ENCODE assay signal across 37 cellular contexts in the genomic region with DNA sequence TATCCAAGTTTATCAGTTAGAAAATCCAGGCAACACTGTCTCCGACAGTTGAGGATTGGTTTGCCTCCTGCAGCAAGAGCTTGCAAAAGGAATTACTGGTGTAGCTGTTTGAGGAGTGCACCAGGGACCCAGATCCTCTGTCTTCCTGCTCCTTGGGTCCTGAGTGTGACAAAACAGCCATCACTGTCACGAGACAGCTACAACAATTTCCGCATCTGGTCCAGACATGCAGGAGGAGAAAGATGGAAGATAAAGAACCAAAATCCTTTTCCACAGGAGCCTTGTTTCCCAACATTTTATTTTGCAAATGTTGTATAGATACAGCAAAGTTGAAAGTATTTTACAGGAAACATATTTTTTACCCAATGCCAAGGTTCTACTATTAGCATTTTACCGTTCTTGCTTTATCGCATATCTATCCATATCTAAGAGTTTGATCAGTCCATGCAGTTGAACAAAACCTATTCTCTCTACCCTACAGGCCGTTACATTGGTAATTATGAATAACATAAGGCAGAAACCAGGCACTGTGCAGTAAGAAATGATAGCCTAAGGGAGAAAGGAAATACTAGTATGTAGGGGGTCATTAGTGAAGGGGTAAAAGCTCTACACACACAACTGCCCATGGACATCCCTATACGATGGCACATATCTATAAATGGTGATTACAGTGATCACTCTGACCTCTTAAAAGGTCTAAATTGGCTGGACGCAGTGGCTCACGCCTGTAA.
"Had no signal": no experiment of that assay in that cellular context is flagged by ENCODE, and none has a peak within 500 bp of the region (broad histone marks: within the 10 kb centered on the region; RNA-seq: fewer than 3 reads in every experiment).

No MANE protein-coding gene starts in this region.

- H3K4me1 ChIP-seq: ascending aorta had no signal

- H3K27ac ChIP-seq: ascending aorta, cardiac muscle cell, WERI-Rb-1 had no signal

- H3K27ac Mint-ChIP-seq: activated CD4-positive, alpha-beta memory T cell treated with anti-CD3 and anti-CD28 coated beads, Interleukin-2, amount 10 ng/mL, durations not matched to agents 7 days and 5 days; activated CD4-positive, alpha-beta T cell treated with anti-CD3 and anti-CD28 coated beads for 36 hours; activated CD4-positive, alpha-beta T cell treated with anti-CD3 and anti-CD28 coated beads, Interleukin-2, amount 10 ng/mL, durations not matched to agents 7 days and 5 days; activated CD8-positive, alpha-beta memory T cell treated with anti-CD3 and anti-CD28 coated beads, Interleukin-2, amount 10 ng/mL, durations not matched to agents 7 days and 5 days; activated CD8-positive, alpha-beta T cell treated with anti-CD3 and anti-CD28 coated beads, Interleukin-2, amount 10 ng/mL, durations not matched to agents 7 days and 5 days; activated naive CD4-positive, alpha-beta T cell treated with anti-CD3 and anti-CD28 coated beads, Interleukin-2, amount 10 ng/mL, durations not matched to agents 7 days and 5 days; activated naive CD4-positive, alpha-beta T cell treated with anti-CD3 and anti-CD28 coated beads, Interleukin-2, amount 50 U/mL, for 24 hours; activated naive CD8-positive, alpha-beta T cell; activated naive CD8-positive, alpha-beta T cell treated with anti-CD3 and anti-CD28 coated beads, Interleukin-2, amount 10 ng/mL, durations not matched to agents 7 days and 5 days; activated naive CD8-positive, alpha-beta T cell treated with anti-CD3 and anti-CD28 coated beads, Interleukin-2, amount 50 U/mL, for 24 hours; activated T-cell treated with anti-CD3 and anti-CD28 coated beads, Interleukin-2, amount 50 U/mL, for 24 hours; activated T-helper 2 cell treated with anti-CD3 and anti-CD28 coated beads, Interferon-gamma antibody, Interleukin-2, Interleukin-4, amounts not matched to agents 10 μg/mL and 5 μg/mL and 100 μg/mL, durations not matched to agents 14 hours and 24 hours and 36 hours; brain; T-helper 1 cell treated with Interleukin-12 subunit alpha and Interleukin-12 subunit beta and Interleukin-4 antibody, amounts not matched to agents 30 μg/mL and 1 μg/mL, for 36 hours; T-helper 2 cell treated with Interferon-gamma antibody and Interleukin-4, amounts not matched to agents 5 μg/mL and 100 μg/mL, for 36 hours; WTC11 had no signal

- H3K27me3 ChIP-seq: ascending aorta had no signal

- H3K36me3 ChIP-seq: ascending aorta, cardiac muscle cell, WERI-Rb-1 had no signal

- ATAC-seq: activated CD4-positive, alpha-beta T cell treated with anti-CD3 and anti-CD28 coated beads for 36 hours; activated CD4-positive, CD25-positive, alpha-beta regulatory T cell treated with anti-CD3 and anti-CD28 coated beads, Interleukin-2, amount 50 U/mL, for 24 hours; activated CD8-positive, alpha-beta memory T cell treated with anti-CD3 and anti-CD28 coated beads, Interleukin-2, amount 10 ng/mL, durations not matched to agents 7 days and 5 days; activated CD8-positive, alpha-beta T cell treated with anti-CD3 and anti-CD28 coated beads, Interleukin-2, amount 10 ng/mL, durations not matched to agents 7 days and 5 days; activated naive CD8-positive, alpha-beta T cell treated with anti-CD3 and anti-CD28 coated beads, Interleukin-2, amount 50 U/mL, for 24 hours had no signal

- H3K4me1 Mint-ChIP-seq: activated CD4-positive, alpha-beta memory T cell treated with anti-CD3 and anti-CD28 coated beads, Interleukin-2, amount 10 ng/mL, durations not matched to agents 7 days and 5 days; activated CD4-positive, alpha-beta T cell treated with anti-CD3 and anti-CD28 coated beads for 36 hours; activated CD4-positive, alpha-beta T cell treated with anti-CD3 and anti-CD28 coated beads, Interleukin-2, amount 10 ng/mL, durations not matched to agents 7 days and 5 days; activated CD8-positive, alpha-beta memory T cell treated with anti-CD3 and anti-CD28 coated beads, Interleukin-2, amount 10 ng/mL, durations not matched to agents 7 days and 5 days; activated naive CD4-positive, alpha-beta T cell treated with anti-CD3 and anti-CD28 coated beads, Interleukin-2, amount 10 ng/mL, durations not matched to agents 7 days and 5 days; activated naive CD4-positive, alpha-beta T cell treated with anti-CD3 and anti-CD28 coated beads, Interleukin-2, amount 50 U/mL, for 24 hours; activated naive CD8-positive, alpha-beta T cell treated with anti-CD3 and anti-CD28 coated beads, Interleukin-2, amount 10 ng/mL, durations not matched to agents 7 days and 5 days; activated naive CD8-positive, alpha-beta T cell treated with anti-CD3 and anti-CD28 coated beads, Interleukin-2, amount 50 U/mL, for 24 hours; brain; central memory CD8-positive, alpha-beta T cell had no signal

- H3K9me3 ChIP-seq: ascending aorta had no signal

- H3K4me3 Mint-ChIP-seq: activated CD4-positive, alpha-beta memory T cell treated with anti-CD3 and anti-CD28 coated beads, Interleukin-2, amount 10 ng/mL, durations not matched to agents 7 days and 5 days; activated CD4-positive, alpha-beta T cell treated with anti-CD3 and anti-CD28 coated beads for 36 hours; activated CD4-positive, alpha-beta T cell treated with anti-CD3 and anti-CD28 coated beads, Interleukin-2, amount 10 ng/mL, durations not matched to agents 7 days and 5 days; activated CD8-positive, alpha-beta memory T cell treated with anti-CD3 and anti-CD28 coated beads, Interleukin-2, amount 10 ng/mL, durations not matched to agents 7 days and 5 days; activated CD8-positive, alpha-beta T cell treated with anti-CD3 and anti-CD28 coated beads, Interleukin-2, amount 10 ng/mL, durations not matched to agents 7 days and 5 days; activated naive CD4-positive, alpha-beta T cell treated with anti-CD3 and anti-CD28 coated beads, Interleukin-2, amount 10 ng/mL, durations not matched to agents 7 days and 5 days; activated naive CD4-positive, alpha-beta T cell treated with anti-CD3 and anti-CD28 coated beads, Interleukin-2, amount 50 U/mL, for 24 hours; activated naive CD8-positive, alpha-beta T cell; activated naive CD8-positive, alpha-beta T cell treated with anti-CD3 and anti-CD28 coated beads, Interleukin-2, amount 10 ng/mL, durations not matched to agents 7 days and 5 days; activated naive CD8-positive, alpha-beta T cell treated with anti-CD3 and anti-CD28 coated beads, Interleukin-2, amount 50 U/mL, for 24 hours; activated T-cell treated with anti-CD3 and anti-CD28 coated beads, Interleukin-2, amount 50 U/mL, for 24 hours; brain; central memory CD8-positive, alpha-beta T cell; T-helper 1 cell treated with Interleukin-12 subunit alpha and Interleukin-12 subunit beta and Interleukin-4 antibody, amounts not matched to agents 30 μg/mL and 1 μg/mL, for 36 hours; T-helper 2 cell treated with Interferon-gamma antibody and Interleukin-4, amounts not matched to agents 5 μg/mL and 100 μg/mL, for 36 hours; WTC11 had no signal

- H3K36me3 Mint-ChIP-seq: activated CD8-positive, alpha-beta memory T cell treated with anti-CD3 and anti-CD28 coated beads, Interleukin-2, amount 10 ng/mL, durations not matched to agents 7 days and 5 days; activated naive CD4-positive, alpha-beta T cell treated with anti-CD3 and anti-CD28 coated beads, Interleukin-2, amount 10 ng/mL, durations not matched to agents 7 days and 5 days; activated naive CD4-positive, alpha-beta T cell treated with anti-CD3 and anti-CD28 coated beads, Interleukin-2, amount 50 U/mL, for 24 hours; activated naive CD8-positive, alpha-beta T cell; activated naive CD8-positive, alpha-beta T cell treated with anti-CD3 and anti-CD28 coated beads, Interleukin-2, amount 10 ng/mL, durations not matched to agents 7 days and 5 days; brain; WTC11 had no signal

- H3K9me3 Mint-ChIP-seq: activated CD4-positive, alpha-beta memory T cell treated with anti-CD3 and anti-CD28 coated beads, Interleukin-2, amount 10 ng/mL, durations not matched to agents 7 days and 5 days; activated CD4-positive, alpha-beta T cell treated with anti-CD3 and anti-CD28 coated beads, Interleukin-2, amount 10 ng/mL, durations not matched to agents 7 days and 5 days; activated naive CD4-positive, alpha-beta T cell treated with anti-CD3 and anti-CD28 coated beads, Interleukin-2, amount 10 ng/mL, durations not matched to agents 7 days and 5 days; activated naive CD4-positive, alpha-beta T cell treated with anti-CD3 and anti-CD28 coated beads, Interleukin-2, amount 50 U/mL, for 24 hours; activated naive CD8-positive, alpha-beta T cell treated with anti-CD3 and anti-CD28 coated beads, Interleukin-2, amount 10 ng/mL, durations not matched to agents 7 days and 5 days; activated naive CD8-positive, alpha-beta T cell treated with anti-CD3 and anti-CD28 coated beads, Interleukin-2, amount 50 U/mL, for 24 hours; activated T-cell treated with anti-CD3 and anti-CD28 coated beads, Interleukin-2, amount 50 U/mL, for 24 hours; activated T-helper 2 cell treated with anti-CD3 and anti-CD28 coated beads, Interferon-gamma antibody, Interleukin-2, Interleukin-4, amounts not matched to agents 10 μg/mL and 5 μg/mL and 100 μg/mL, durations not matched to agents 14 hours and 24 hours and 36 hours; central memory CD8-positive, alpha-beta T cell; T-helper 1 cell treated with Interleukin-12 subunit alpha and Interleukin-12 subunit beta and Interleukin-4 antibody, amounts not matched to agents 30 μg/mL and 1 μg/mL, for 36 hours; T-helper 2 cell treated with Interferon-gamma antibody and Interleukin-4, amounts not matched to agents 5 μg/mL and 100 μg/mL, for 36 hours had no signal

- DNase-seq: activated CD4-positive, alpha-beta memory T cell treated with anti-CD3 and anti-CD28 coated beads, Interleukin-2, amount 10 ng/mL, durations not matched to agents 7 days and 5 days; activated CD4-positive, alpha-beta T cell treated with anti-CD3 and anti-CD28 coated beads for 1 hour; activated CD4-positive, alpha-beta T cell treated with anti-CD3 and anti-CD28 coated beads for 36 hours; activated CD4-positive, alpha-beta T cell treated with anti-CD3 and anti-CD28 coated beads for 48 hours; activated CD4-positive, alpha-beta T cell treated with anti-CD3 and anti-CD28 coated beads, Interleukin-2, amount 10 ng/mL, durations not matched to agents 7 days and 5 days; activated CD4-positive, alpha-beta T cell treated with anti-CD3 and anti-CD28 coated beads, Interleukin-2, amount 50 U/mL, for 48 hours; activated CD4-positive, CD25-positive, alpha-beta regulatory T cell; activated CD8-positive, alpha-beta memory T cell treated with anti-CD3 and anti-CD28 coated beads for 24 hours; activated CD8-positive, alpha-beta memory T cell treated with anti-CD3 and anti-CD28 coated beads, Interleukin-2, amount 10 ng/mL, durations not matched to agents 7 days and 5 days; activated CD8-positive, alpha-beta memory T cell treated with anti-CD3 and anti-CD28 coated beads, Interleukin-2, amount 50 U/mL, for 48 hours; activated CD8-positive, alpha-beta T cell treated with anti-CD3 and anti-CD28 coated beads, Interleukin-2, amount 10 ng/mL, durations not matched to agents 7 days and 5 days; activated effector memory CD4-positive, alpha-beta T cell treated with Interleukin-2 at 50 U/mL for 16 hours; activated gamma-delta T cell; activated naive CD4-positive, alpha-beta T cell treated with anti-CD3 and anti-CD28 coated beads, Interleukin-2, amount 10 ng/mL, durations not matched to agents 7 days and 5 days; activated naive CD4-positive, alpha-beta T cell treated with Interleukin-2 at 50 U/mL for 16 hours; activated naive CD8-positive, alpha-beta T cell treated with anti-CD3 and anti-CD28 coated beads, Interleukin-2, amount 10 ng/mL, durations not matched to agents 7 days and 5 days; activated naive CD8-positive, alpha-beta T cell treated with anti-CD3 and anti-CD28 coated beads, Interleukin-2, amount 50 U/mL, for 24 hours; activated T-cell treated with anti-CD3 and anti-CD28 coated beads, Interleukin-2, amount 50 U/mL, for 24 hours; activated T-cell treated with anti-CD3 and anti-CD28 coated beads, Interleukin-2, amount 50 U/mL, for 48 hours; amygdala; anterior cingulate cortex; caudate nucleus; cerebellar nuclear complex; T-helper 2 cell; T-helper 9 cell; WERI-Rb-1 had no signal

- H3K4me3 ChIP-seq: ascending aorta, cardiac muscle cell had no signal
